1 cellular context compared by ENCODE assay signal in genomic region chr6:147503587-147503986, GRCh38.
A peak's percentile ranks its signal among the peaks of the same experiment; 100 is the strongest.
TF ChIP-seq lines count a peak whose summit lies in the region.

No MANE protein-coding gene starts in this region.

TF ChIP-seq in H1, 55 proteins besides CTCF, POLR2A, EP300 and RAD21:
- TF ChIP-seq CHD1 (IDR thresholded peaks at IDR 0.05; ENCODE audit: low read depth, low read length) (no peak), RXRA (IDR thresholded peaks at IDR 0.05; ENCODE audit: insufficient read depth, low read depth, low read length) (no peak), ZNF274 (IDR thresholded peaks at IDR 0.05; ENCODE audit: borderline replicate concordance, extremely low read depth, low read length) (no peak), GABPA (IDR thresholded peaks at IDR 0.05; ENCODE audit: borderline replicate concordance, insufficient read depth, low read length) (no peak), NRF1 (IDR thresholded peaks at IDR 0.05; ENCODE audit: low read depth, low read length) (no peak), SP1 (IDR thresholded peaks at IDR 0.05; ENCODE audit: low read depth, low read length) (peak; percentile 46; the same call in 1 of the 2 replicates), JUN (IDR thresholded peaks at IDR 0.05; ENCODE audit: low read depth, low read length) (no peak), POU5F1 (IDR thresholded peaks at IDR 0.05; ENCODE audit: low read depth, low read length) (0 out of 2 replicates have a peak, but pooled peaks have one; percentile 17), GTF2F1 (IDR thresholded peaks at IDR 0.05; ENCODE audit: borderline replicate concordance, low read depth, low read length) (no peak), CHD7 (IDR thresholded peaks at IDR 0.05; ENCODE audit: insufficient replicate concordance, low read length) (peak; percentile 44), SRF (IDR thresholded peaks at IDR 0.05; ENCODE audit: low read depth, low read length) (no peak), SP4 (IDR thresholded peaks at IDR 0.05; ENCODE audit: low read length) (no peak), BRCA1 (IDR thresholded peaks at IDR 0.05; ENCODE audit: low read depth, low read length) (no peak), ATF2 (IDR thresholded peaks at IDR 0.05; ENCODE audit: low read length) (no peak), SP2 (IDR thresholded peaks at IDR 0.05; ENCODE audit: low read length) (no peak), HDAC2 (IDR thresholded peaks at IDR 0.05; ENCODE audit: borderline replicate concordance in 1 of 2, low read depth in 2 of 2, low read length in 2 of 2) (peak in 1 of 2 experiments; percentile 27; a peak in 1 of 4 replicates), SIN3A (conservative IDR thresholded peaks at IDR 0.05 in 1 of 2, IDR thresholded peaks at IDR 0.05 in 1 of 2; ENCODE audit: low read depth in 1 of 2, low read length in 2 of 2) (no peak), CBX5 (IDR thresholded peaks at IDR 0.05; ENCODE audit: low read depth, low read length) (no peak), USF2 (IDR thresholded peaks at IDR 0.05; ENCODE audit: low read length) (no peak), ATF3 (IDR thresholded peaks at IDR 0.05; ENCODE audit: insufficient read depth, low read depth, low read length) (no peak), TCF12 (IDR thresholded peaks at IDR 0.05; ENCODE audit: low read depth, low read length) (no peak), KDM1A (IDR thresholded peaks at IDR 0.05; ENCODE audit: borderline replicate concordance, low read length) (no peak), KDM4A (IDR thresholded peaks at IDR 0.05; ENCODE audit: low read depth, low read length, severe bottlenecking) (no peak), POLR2AphosphoS5 (IDR thresholded peaks at IDR 0.05; ENCODE audit: low read depth, low read length) (0 out of 2 replicates have a peak, but pooled peaks have one; percentile 26), NANOG (IDR thresholded peaks at IDR 0.05; ENCODE audit: insufficient read depth, low read depth, low read length, poor library complexity, severe bottlenecking) (peak; percentile 91), KDM5A (IDR thresholded peaks at IDR 0.05; ENCODE audit: low read length) (no peak), SIRT6 (IDR thresholded peaks at IDR 0.05; ENCODE audit: low read length) (no peak)
